15 cellular contexts compared by ENCODE assay signal in genomic region chr9:71663216-71663615, GRCh38.
DNase-seq lines count a peak whose midpoint lies in the region; ATAC-seq and TF ChIP-seq lines count a peak whose summit lies in the region.
"Had no signal": no experiment of that assay in that cellular context is flagged by ENCODE, and none has a peak within 500 bp of the region (broad histone marks: within the 10 kb centered on the region; RNA-seq: fewer than 3 reads in every experiment).

No MANE protein-coding gene starts in this region.

- peaks cover 2% of the 10 kb centered on the region; the same call in 1 of the 2 replicates for H3K4me1 ChIP-seq in IMR-90 (ENCODE audit: control insufficient read depth, insufficient read depth, low read length)
- peaks cover 27% of the 10 kb centered on the region for H3K4me1 ChIP-seq in iPS-20b (ENCODE audit: insufficient read depth, low read length)
- peaks cover 24% of the 10 kb centered on the region for H3K4me1 ChIP-seq in skeletal muscle satellite cell (ENCODE audit: control insufficient read depth, insufficient read depth, low read length)
- H3K4me1 ChIP-seq in effector memory CD4-positive, alpha-beta T cell (ENCODE audit: control insufficient read depth, insufficient read depth, low read length, poor library complexity, severe bottlenecking) = no peaks in the 10 kb centered on the region
- H3K4me1 ChIP-seq: stomach had no signal

- H2BK15ac ChIP-seq in IMR-90 (ENCODE audit: low read depth, low read length) = no peak overlapping the region

- POLR2A ChIA-PET in IMR-90 (lab: Charles Lee; ENCODE audit: unreplicated experiment) = no interaction called here
- POLR2A ChIA-PET in activated CD4-positive, alpha-beta T cell treated with anti-CD3 and anti-CD28 coated beads, Interleukin-2, amount 10 ng/mL, durations not matched to agents 7 days and 5 days (lab: Charles Lee) = no interaction called here

- intact Hi-C loops in IMR-90 (cut with micrococcal nuclease) = no loop called here

- no peak for TF ChIP-seq RAD21 in IMR-90 (IDR thresholded peaks at IDR 0.05; ENCODE audit: low read length)

- no peak overlapping the region for H3K4me3 ChIP-seq in IMR-90 (ENCODE audit: insufficient read depth, low read depth, low read length)
- H3K4me3 ChIP-seq in iPS-20b (ENCODE audit: low read length) = peak overlapping the region; percentile 45
- H3K4me3 ChIP-seq in skeletal muscle satellite cell (ENCODE audit: low read length) = no peak overlapping the region
- no peak overlapping the region for H3K4me3 ChIP-seq in effector memory CD4-positive, alpha-beta T cell (ENCODE audit: insufficient read depth, low read depth, low read length, poor library complexity, severe bottlenecking)
- H3K4me3 ChIP-seq: coronary artery, stomach had no signal

- peak overlapping the region; percentile 4; the same call in 1 of the 2 replicates for H3K14ac ChIP-seq in IMR-90 (replicated peaks; ENCODE audit: low read depth, low read length)

- no peaks in the 10 kb centered on the region for H3K79me1 ChIP-seq in IMR-90 (ENCODE audit: low read depth in 1 of 2, low read length in 2 of 2)

- peaks cover 2% of the 10 kb centered on the region for H3K27me3 Mint-ChIP-seq in activated CD4-positive, alpha-beta T cell treated with anti-CD3 and anti-CD28 coated beads, Interleukin-2, amount 10 ng/mL, durations not matched to agents 7 days and 5 days

- no peak overlapping the region for H2BK120ac ChIP-seq in IMR-90 (ENCODE audit: low read depth, low read length)

- TF ChIP-seq POLR2A in IMR-90 (IDR thresholded peaks at IDR 0.05; ENCODE audit: low read depth, low read length) = no peak

- no peak overlapping the region for H3K23ac ChIP-seq in IMR-90 (ENCODE audit: low read depth, low read length)

- no peak overlapping the region for H4K91ac ChIP-seq in IMR-90 (ENCODE audit: insufficient read depth, low read depth, low read length)

- ATAC-seq in IMR-90 (ENCODE audit: low read depth) = 0 out of 2 replicates have a peak, but pooled peaks have one; percentile 22
- ATAC-seq: activated T-cell treated with anti-CD3 and anti-CD28 coated beads, Interleukin-2, amount 50 U/mL, for 4 hours had no signal

- no peak overlapping the region; the same call in 1 of the 2 replicates for H3K18ac ChIP-seq in IMR-90 (ENCODE audit: low read depth, low read length)

- H3K27ac ChIP-seq in IMR-90 (ENCODE audit: insufficient read depth, low read length) (no peak overlapping the region), iPS-20b (ENCODE audit: low read length) (peak overlapping the region; percentile 42)
- no peak overlapping the region for H3K27ac ChIP-seq in effector memory CD4-positive, alpha-beta T cell (ENCODE audit: insufficient read depth, low read length, poor library complexity, severe bottlenecking)
- H3K27ac ChIP-seq: coronary artery, stomach had no signal

- no CpG with 5 or more reads among the region's 2 CpGs for WGBS in IMR-90 (ENCODE audit: extremely low coverage in 2 of 2, insufficient read length in 1 of 2), 2 experiments

- no peak overlapping the region for H3K56ac ChIP-seq in IMR-90 (ENCODE audit: extremely low read depth, insufficient read depth, low read length)

- no peak overlapping the region for H2BK5ac ChIP-seq in IMR-90 (ENCODE audit: low read depth, low read length, poor library complexity, severe bottlenecking)

- H2AK9ac ChIP-seq in IMR-90 (replicated peaks; ENCODE audit: low read depth, low read length, poor library complexity) = no peak overlapping the region

- no peak overlapping the region for H3K9ac ChIP-seq in IMR-90 (ENCODE audit: low read depth, low read length)
- H3K9ac ChIP-seq in iPS-20b (ENCODE audit: low read depth, low read length) = peak overlapping the region; percentile 53; the same call in 1 of the 2 replicates
- H3K9ac ChIP-seq in skeletal muscle satellite cell (ENCODE audit: low read depth, low read length) = peak overlapping the region; percentile 70

- H2AK5ac ChIP-seq in IMR-90 (ENCODE audit: low read depth, low read length) = no peak overlapping the region

- DNase-seq in IMR-90 (no peak), astrocyte of the hippocampus (ENCODE audit: low read depth, low spot score) (peak; percentile 92), cerebellar cortex (ENCODE audit: low spot score) (no peak)
- DNase-seq in activated CD4-positive, alpha-beta T cell treated with anti-CD3 and anti-CD28 coated beads, Interleukin-2, amount 10 ng/mL, durations not matched to agents 7 days and 5 days = no peak
- DNase-seq in effector memory CD4-positive, alpha-beta T cell = no peak
- DNase-seq: activated T-cell treated with anti-CD3 and anti-CD28 coated beads, Interleukin-2, amount 50 U/mL, for 4 hours; NCI-H1048; SHP77 treated with DMSO at 0.1 percent for 48 hours; stimulated activated CD4-positive, alpha-beta T cell treated with anti-CD3 and anti-CD28 coated beads, Interleukin-12 subunit alpha, Interleukin-12 subunit beta, amount 100 ng/mL, for 4 hours; stomach; T1000 had no signal

- H3K9me1 ChIP-seq in IMR-90 (ENCODE audit: insufficient read depth, low read length) = no peaks in the 10 kb centered on the region

- H3K9me3 Mint-ChIP-seq in activated CD4-positive, alpha-beta T cell treated with anti-CD3 and anti-CD28 coated beads, Interleukin-2, amount 10 ng/mL, durations not matched to agents 7 days and 5 days = peaks cover 1% of the 10 kb centered on the region

- BruUV-seq in IMR-90 (replicated peaks; lab: Mats Ljungman, UMichigan) = no TSS peak

- H3K36me3 Mint-ChIP-seq in activated CD4-positive, alpha-beta T cell treated with anti-CD3 and anti-CD28 coated beads, Interleukin-2, amount 10 ng/mL, durations not matched to agents 7 days and 5 days (ENCODE audit: low read depth) = peaks cover 1% of the 10 kb centered on the region
- H3K36me3 Mint-ChIP-seq: CD14-positive monocyte had no signal

- no peak overlapping the region for H4K8ac ChIP-seq in IMR-90 (ENCODE audit: low read depth in 2 of 2, low read length in 2 of 2)

- no peak overlapping the region for H4K5ac ChIP-seq in IMR-90 (ENCODE audit: low read depth, low read length)

- no peak overlapping the region for H3K4me3 Mint-ChIP-seq in activated CD4-positive, alpha-beta T cell treated with anti-CD3 and anti-CD28 coated beads, Interleukin-2, amount 10 ng/mL, durations not matched to agents 7 days and 5 days
- H3K4me3 Mint-ChIP-seq: activated T-cell treated with anti-CD3 and anti-CD28 coated beads, Interleukin-2, amount 50 U/mL, for 4 hours; CD14-positive monocyte had no signal

- H3K27me3 ChIP-seq in IMR-90 (ENCODE audit: control insufficient read depth, insufficient read depth, low read length) (no peaks in the 10 kb centered on the region), iPS-20b (ENCODE audit: insufficient read depth, low read length) (no peaks in the 10 kb centered on the region), skeletal muscle satellite cell (ENCODE audit: control insufficient read depth, insufficient read depth, low read length) (no peaks in the 10 kb centered on the region)
- H3K27me3 ChIP-seq in effector memory CD4-positive, alpha-beta T cell (replicated peaks; ENCODE audit: control insufficient read depth, insufficient read depth, low read length, poor library complexity, severe bottlenecking) = no peaks in the 10 kb centered on the region
- H3K27me3 ChIP-seq: stomach had no signal

- H2BK20ac ChIP-seq in IMR-90 (ENCODE audit: low read depth, low read length) = no peak overlapping the region

- no peak overlapping the region for H3K4ac ChIP-seq in IMR-90 (ENCODE audit: low read depth, low read length)

- dilution Hi-C loops in IMR-90 (cut with HindIII; ENCODE audit: low sequenced_read_pairs, unreplicated experiment) = no loop called here

- H3K36me3 ChIP-seq in IMR-90 (ENCODE audit: control insufficient read depth, insufficient read depth, low read length) (no peaks in the 10 kb centered on the region), iPS-20b (ENCODE audit: insufficient read depth, low read depth, low read length) (no peaks in the 10 kb centered on the region), skeletal muscle satellite cell (ENCODE audit: insufficient read depth, low read length) (no peaks in the 10 kb centered on the region)
- H3K36me3 ChIP-seq in effector memory CD4-positive, alpha-beta T cell (ENCODE audit: control insufficient read depth, insufficient read depth, low read length) = no peaks in the 10 kb centered on the region
- H3K36me3 ChIP-seq: stomach had no signal

- H3K4me2 ChIP-seq in IMR-90 (ENCODE audit: low read depth, low read length) (no peak overlapping the region), skeletal muscle satellite cell (ENCODE audit: low read length) (peak overlapping the region; percentile 39)

- no peak overlapping the region for H2AFZ ChIP-seq in IMR-90 (replicated peaks; ENCODE audit: low read length, poor library complexity)

- in situ Hi-C loops in IMR-90 (cut with MboI; ENCODE audit: low sequenced_read_pairs) = no loop called here

- no peaks in the 10 kb centered on the region for H4K20me1 ChIP-seq in IMR-90 (ENCODE audit: insufficient read depth, low read length)

- no peak overlapping the region for H3K27ac Mint-ChIP-seq in activated CD4-positive, alpha-beta T cell treated with anti-CD3 and anti-CD28 coated beads, Interleukin-2, amount 10 ng/mL, durations not matched to agents 7 days and 5 days
- H3K27ac Mint-ChIP-seq: CD14-positive monocyte had no signal

- CTCF ChIA-PET in IMR-90 (lab: Yijun Ruan, JAX) = no interaction called here
- CTCF ChIA-PET in activated CD4-positive, alpha-beta T cell treated with anti-CD3 and anti-CD28 coated beads, Interleukin-2, amount 10 ng/mL, durations not matched to agents 7 days and 5 days (lab: Charles Lee) = interaction anchor here (0.9 to 1.6 kb wide), 2 partner anchors 22 to 25 kb away, joined by 3 to 4 read pairs; no protein-coding TSS in a partner anchor

- peaks cover 8% of the 10 kb centered on the region for H3K4me1 Mint-ChIP-seq in activated CD4-positive, alpha-beta T cell treated with anti-CD3 and anti-CD28 coated beads, Interleukin-2, amount 10 ng/mL, durations not matched to agents 7 days and 5 days
- H3K4me1 Mint-ChIP-seq: CD14-positive monocyte had no signal

- H3K9me3 ChIP-seq in IMR-90 (ENCODE audit: control insufficient read depth, insufficient read depth, low read length) (no peaks in the 10 kb centered on the region), iPS-20b (ENCODE audit: insufficient read depth, low read depth, low read length) (no peaks in the 10 kb centered on the region), skeletal muscle satellite cell (replicated peaks; ENCODE audit: low read length) (no peaks in the 10 kb centered on the region)
- no peaks in the 10 kb centered on the region for H3K9me3 ChIP-seq in effector memory CD4-positive, alpha-beta T cell (ENCODE audit: control insufficient read depth, low read length)
- H3K9me3 ChIP-seq: stomach had no signal

- no peak for TF ChIP-seq CTCF in IMR-90 (conservative IDR thresholded peaks at IDR 0.05; ENCODE audit: low read depth, low read length)

TF ChIP-seq in IMR-90, 13 proteins besides CTCF, POLR2A, EP300 and RAD21 (continues in another document):
- TF ChIP-seq CEBPB (IDR thresholded peaks at IDR 0.05; ENCODE audit: low read depth, low read length) (no peak), CHD1 (IDR thresholded peaks at IDR 0.05; ENCODE audit: low read depth, low read length) (no peak), MXI1 (IDR thresholded peaks at IDR 0.05; ENCODE audit: borderline replicate concordance, low read depth, low read length) (no peak), SMC3 (IDR thresholded peaks at IDR 0.05; ENCODE audit: low read depth, low read length) (no peak), BHLHE40 (IDR thresholded peaks at IDR 0.05; ENCODE audit: low read depth, low read length) (no peak)
